In genomic region chr1:54348700-54349021, GRCh38 we compare ENCODE assay signal across 16 cellular contexts. TPM values are rescaled to one million over a fixed set of nuclear protein-coding genes. Genes with fewer than 3 reads are reported as not detected.
DNase-seq lines count a peak whose midpoint lies in the region; ATAC-seq and TF ChIP-seq lines count a peak whose summit lies in the region.
"Had no signal": no experiment of that assay in that cellular context is flagged by ENCODE, and none has a peak within 500 bp of the region (broad histone marks: within the 10 kb centered on the region; RNA-seq: fewer than 3 reads in every experiment).

No MANE protein-coding gene starts in this region.

- peak overlapping the region; percentile 65 for H3K27ac Mint-ChIP-seq in activated naive CD4-positive, alpha-beta T cell treated with anti-CD3 and anti-CD28 coated beads, Interleukin-2, amount 50 U/mL, for 24 hours
- H3K27ac Mint-ChIP-seq in effector memory CD8-positive, alpha-beta T cell: peak overlapping the region; percentile 35 to 75
- H3K27ac Mint-ChIP-seq in naive thymus-derived CD4-positive, alpha-beta T cell: peak overlapping the region in 5 of 9 donors; percentile 43 to 65 (median 62)
- H3K27ac Mint-ChIP-seq in type B pancreatic cell: peak overlapping the region; percentile 61
- no peak overlapping the region for H3K27ac Mint-ChIP-seq in activated T-helper 17 cell treated with anti-CD3 and anti-CD28 coated beads, Interleukin-2, amount 50 U/mL, for 72 hours

- H3K4me3 Mint-ChIP-seq in activated naive CD4-positive, alpha-beta T cell treated with anti-CD3 and anti-CD28 coated beads, Interleukin-2, amount 50 U/mL, for 24 hours: no peak overlapping the region
- no peak overlapping the region for H3K4me3 Mint-ChIP-seq in effector memory CD8-positive, alpha-beta T cell
- H3K4me3 Mint-ChIP-seq in naive thymus-derived CD4-positive, alpha-beta T cell: no peak overlapping the region
- H3K4me3 Mint-ChIP-seq in type B pancreatic cell: no peak overlapping the region
- no peak overlapping the region for H3K4me3 Mint-ChIP-seq in activated T-helper 17 cell treated with anti-CD3 and anti-CD28 coated beads, Interleukin-2, amount 50 U/mL, for 72 hours

- no peaks in the 10 kb centered on the region for H3K27me3 Mint-ChIP-seq in activated naive CD4-positive, alpha-beta T cell treated with anti-CD3 and anti-CD28 coated beads, Interleukin-2, amount 50 U/mL, for 24 hours
- H3K27me3 Mint-ChIP-seq in effector memory CD8-positive, alpha-beta T cell: no peaks in the 10 kb centered on the region
- no peaks in the 10 kb centered on the region for H3K27me3 Mint-ChIP-seq in naive thymus-derived CD4-positive, alpha-beta T cell
- H3K27me3 Mint-ChIP-seq in type B pancreatic cell: no peaks in the 10 kb centered on the region
- no peaks in the 10 kb centered on the region for H3K27me3 Mint-ChIP-seq in activated T-helper 17 cell treated with anti-CD3 and anti-CD28 coated beads, Interleukin-2, amount 50 U/mL, for 72 hours

- no TSS peak for BruUV-seq in PC-3 (replicated peaks; lab: Mats Ljungman, UMichigan)

- H3K4me1 ChIP-seq in naive thymus-derived CD4-positive, alpha-beta T cell (ENCODE audit: control insufficient read depth in 2 of 2, insufficient read depth in 2 of 2, low read length in 2 of 2): peaks cover 0 to 7% of the 10 kb centered on the region in 2 donors
- no peaks in the 10 kb centered on the region for H3K4me1 ChIP-seq in PC-3 (ENCODE audit: insufficient read depth, low read length)
- H3K4me1 ChIP-seq in MM.1S (ENCODE audit: low read length): no peaks in the 10 kb centered on the region

- H3K4me1 Mint-ChIP-seq in activated naive CD4-positive, alpha-beta T cell treated with anti-CD3 and anti-CD28 coated beads, Interleukin-2, amount 50 U/mL, for 24 hours: peaks cover 49% of the 10 kb centered on the region
- peaks cover 45 to 57% of the 10 kb centered on the region in 2 donors for H3K4me1 Mint-ChIP-seq in effector memory CD8-positive, alpha-beta T cell (ENCODE audit: low read depth in 2 of 2)
- peaks cover 39 to 84% (median 75%) of the 10 kb centered on the region in 7 donors for H3K4me1 Mint-ChIP-seq in naive thymus-derived CD4-positive, alpha-beta T cell
- H3K4me1 Mint-ChIP-seq in type B pancreatic cell (ENCODE audit: unreplicated experiment): peaks cover 44% of the 10 kb centered on the region
- peaks cover 13% of the 10 kb centered on the region for H3K4me1 Mint-ChIP-seq in activated T-helper 17 cell treated with anti-CD3 and anti-CD28 coated beads, Interleukin-2, amount 50 U/mL, for 72 hours

- H2AFZ ChIP-seq in PC-3 (ENCODE audit: low read length): no peak overlapping the region
- no peak overlapping the region for H2AFZ ChIP-seq in MM.1S (ENCODE audit: low read length)

- no peak for ATAC-seq in effector memory CD8-positive, alpha-beta T cell (replicated peaks)
- ATAC-seq in naive thymus-derived CD4-positive, alpha-beta T cell: no peak
- ATAC-seq in PC-3: no peak
- ATAC-seq in activated T-helper 17 cell treated with anti-CD3 and anti-CD28 coated beads, Interleukin-2, amount 50 U/mL, for 72 hours (replicated peaks): no peak

- no peaks in the 10 kb centered on the region for H4K20me1 ChIP-seq in PC-3 (ENCODE audit: low read length)
- no peaks in the 10 kb centered on the region for H4K20me1 ChIP-seq in MM.1S (ENCODE audit: insufficient read depth, low read length)

- no peaks in the 10 kb centered on the region for H3F3A ChIP-seq in PC-3 (ENCODE audit: low read length, unreplicated experiment)
- H3F3A ChIP-seq in MM.1S (ENCODE audit: insufficient read depth, low read length): no peaks in the 10 kb centered on the region

- H3K79me2 ChIP-seq in PC-3 (ENCODE audit: low read length) (no peaks in the 10 kb centered on the region), MM.1S (ENCODE audit: low read length) (peaks cover 22% of the 10 kb centered on the region; the same call in 1 of the 2 replicates)

- no peak overlapping the region for H3K4me3 ChIP-seq in naive thymus-derived CD4-positive, alpha-beta T cell (ENCODE audit: low read length)
- no peak overlapping the region for H3K4me3 ChIP-seq in PC-3 (ENCODE audit: low read length)
- no peak overlapping the region for H3K4me3 ChIP-seq in MM.1S (ENCODE audit: low read length)
- H3K4me3 ChIP-seq: BLaER1 treated with 17β-estradiol and CSF1 and Interleukin-3, amounts not matched to agents 10 nM and 100 nM; SJSA1 had no signal

- no peaks in the 10 kb centered on the region for H3K9me3 ChIP-seq in naive thymus-derived CD4-positive, alpha-beta T cell (ENCODE audit: control insufficient read depth in 2 of 3, low read length in 3 of 3)
- H3K9me3 ChIP-seq in PC-3 (ENCODE audit: low read length) (no peaks in the 10 kb centered on the region), MM.1S (replicated peaks; ENCODE audit: insufficient read depth, low read length) (no peaks in the 10 kb centered on the region)
- H3K9me3 ChIP-seq: BLaER1 treated with 17β-estradiol and CSF1 and Interleukin-3, amounts not matched to agents 10 nM and 100 nM; SJSA1 had no signal

- no peak overlapping the region for H3K27ac ChIP-seq in naive thymus-derived CD4-positive, alpha-beta T cell (ENCODE audit: low read depth, low read length)
- H3K27ac ChIP-seq in PC-3 (ENCODE audit: low read length): no peak overlapping the region
- no peak overlapping the region for H3K27ac ChIP-seq in MM.1S (ENCODE audit: low read length)
- H3K27ac ChIP-seq: BLaER1 treated with 17β-estradiol and CSF1 and Interleukin-3, amounts not matched to agents 10 nM and 100 nM; RWPE1; SJSA1 had no signal

- peaks cover 0 to 4% (median 0%) of the 10 kb centered on the region in 3 experiments for H3K36me3 ChIP-seq in naive thymus-derived CD4-positive, alpha-beta T cell (ENCODE audit: control insufficient read depth in 2 of 3, insufficient read depth in 3 of 3, low read length in 3 of 3)
- H3K36me3 ChIP-seq in PC-3 (ENCODE audit: low read depth, low read length) (no peaks in the 10 kb centered on the region), MM.1S (replicated peaks; ENCODE audit: insufficient read depth, low read length) (no peaks in the 10 kb centered on the region)

- TF ChIP-seq CTCF in type B pancreatic cell (conservative IDR thresholded peaks at IDR 0.05) (no peak), PC-3 (conservative IDR thresholded peaks at IDR 0.05; ENCODE audit: low read depth, low read length) (no peak), MM.1S (IDR thresholded peaks at IDR 0.05; ENCODE audit: low read length) (no peak)

- H3K36me3 Mint-ChIP-seq in activated naive CD4-positive, alpha-beta T cell treated with anti-CD3 and anti-CD28 coated beads, Interleukin-2, amount 50 U/mL, for 24 hours: peaks cover 3% of the 10 kb centered on the region
- peaks cover 5% of the 10 kb centered on the region for H3K36me3 Mint-ChIP-seq in effector memory CD8-positive, alpha-beta T cell (ENCODE audit: insufficient read depth)
- peaks cover 0 to 19% (median 0%) of the 10 kb centered on the region in 5 donors for H3K36me3 Mint-ChIP-seq in naive thymus-derived CD4-positive, alpha-beta T cell
- peaks cover 16% of the 10 kb centered on the region for H3K36me3 Mint-ChIP-seq in type B pancreatic cell
- peaks cover 4% of the 10 kb centered on the region for H3K36me3 Mint-ChIP-seq in activated T-helper 17 cell treated with anti-CD3 and anti-CD28 coated beads, Interleukin-2, amount 50 U/mL, for 72 hours (ENCODE audit: low read depth)

- DNase-seq in activated naive CD4-positive, alpha-beta T cell treated with anti-CD3 and anti-CD28 coated beads, Interleukin-2, amount 50 U/mL, for 16 hours: no peak
- no peak for DNase-seq in effector memory CD8-positive, alpha-beta T cell
- DNase-seq in naive thymus-derived CD4-positive, alpha-beta T cell: no peak
- DNase-seq in type B pancreatic cell (ENCODE audit: extremely low spot score, unreplicated experiment) (no peak), PC-3 (no peak), MM.1S (no peak)
- DNase-seq: 8988T, EL, HCEC 1CT, IMR-90, NCI-H1436 had no signal

- H3K9ac ChIP-seq in PC-3 (ENCODE audit: low read length): no peak overlapping the region
- H3K9ac ChIP-seq in MM.1S (ENCODE audit: low read length): no peak overlapping the region
- H3K9ac ChIP-seq: BLaER1 treated with 17β-estradiol and CSF1 and Interleukin-3, amounts not matched to agents 10 nM and 100 nM had no signal

- no peak overlapping the region for H3K4me2 ChIP-seq in PC-3 (ENCODE audit: low read length)
- no peak overlapping the region for H3K4me2 ChIP-seq in MM.1S (ENCODE audit: low read depth, low read length)
- H3K4me2 ChIP-seq: BLaER1 treated with 17β-estradiol and CSF1 and Interleukin-3, amounts not matched to agents 10 nM and 100 nM had no signal

- intact Hi-C loops in naive thymus-derived CD4-positive, alpha-beta T cell (cut with micrococcal nuclease): loop anchor here in 1 of 2 donors (1.0 kb wide), 1 partner anchor 8 kb away; no protein-coding TSS in a partner anchor
- intact Hi-C loops in PC-3 (cut with micrococcal nuclease): no loop called here

- H3K9me3 Mint-ChIP-seq in activated naive CD4-positive, alpha-beta T cell treated with anti-CD3 and anti-CD28 coated beads, Interleukin-2, amount 50 U/mL, for 24 hours: no peaks in the 10 kb centered on the region
- H3K9me3 Mint-ChIP-seq in effector memory CD8-positive, alpha-beta T cell: no peaks in the 10 kb centered on the region
- peaks cover 0 to 1% (median 0%) of the 10 kb centered on the region in 11 donors for H3K9me3 Mint-ChIP-seq in naive thymus-derived CD4-positive, alpha-beta T cell
- H3K9me3 Mint-ChIP-seq in type B pancreatic cell: no peaks in the 10 kb centered on the region
- H3K9me3 Mint-ChIP-seq in activated T-helper 17 cell treated with anti-CD3 and anti-CD28 coated beads, Interleukin-2, amount 50 U/mL, for 72 hours: no peaks in the 10 kb centered on the region

- no peaks in the 10 kb centered on the region for H3K9me2 ChIP-seq in PC-3 (replicated peaks; ENCODE audit: low read length)
- no peaks in the 10 kb centered on the region for H3K9me2 ChIP-seq in MM.1S (replicated peaks; ENCODE audit: insufficient read depth, low read length)

- no peaks in the 10 kb centered on the region for H3K27me3 ChIP-seq in naive thymus-derived CD4-positive, alpha-beta T cell (ENCODE audit: control insufficient read depth in 2 of 2, insufficient read depth in 2 of 2, low read length in 2 of 2)
- no peaks in the 10 kb centered on the region for H3K27me3 ChIP-seq in PC-3 (ENCODE audit: low read length)
- no peaks in the 10 kb centered on the region for H3K27me3 ChIP-seq in MM.1S (replicated peaks; ENCODE audit: insufficient read depth, low read length)
- H3K27me3 ChIP-seq: BLaER1 treated with 17β-estradiol and CSF1 and Interleukin-3, amounts not matched to agents 10 nM and 100 nM; SJSA1 had no signal

- CTCF ChIA-PET in naive thymus-derived CD4-positive, alpha-beta T cell (lab: Charles Lee): interaction anchor here (1.3 kb wide), 1 partner anchor 9 kb away, joined by 3 read pairs; no protein-coding TSS in a partner anchor
- CTCF ChIA-PET in PC-3 (lab: Charles Lee): no interaction called here

- POLR2A ChIA-PET in naive thymus-derived CD4-positive, alpha-beta T cell (lab: Charles Lee): no interaction called here
- POLR2A ChIA-PET in PC-3 (lab: Charles Lee; ENCODE audit: unreplicated experiment): no interaction called here

RNA-seq across cellular contexts. Expression of gene SSBP3, which starts 57.5 kb away (rescaled TPM):
- total RNA-seq in naive thymus-derived CD4-positive, alpha-beta T cell: 100 to 1,000 TPM in 2 of 5 experiments, 10 to 100 TPM in 3; 69.4 to 124 (median 98.1) TPM
- polyA plus RNA-seq in naive thymus-derived CD4-positive, alpha-beta T cell: 10 to 100 TPM; 19.4 to 21.3 TPM
- total RNA-seq in type B pancreatic cell (ENCODE audit: low replicate concordance) (69.5 and 129 TPM in 2 replicates), PC-3 (2014; rRNA removed) (13.0 and 15.0 TPM in 2 replicates)
- total RNA-seq in activated T-helper 17 cell treated with anti-CD3 and anti-CD28 coated beads, Interleukin-2, amount 50 U/mL, for 72 hours: 10 to 100 TPM; 40.3 to 56.3 TPM
